In genomic region chr10:130233426-130233825, GRCh38 we compare ENCODE assay signal across 15 cellular contexts.
DNase-seq lines count a peak whose midpoint lies in the region; ATAC-seq and TF ChIP-seq lines count a peak whose summit lies in the region.
"Had no signal": no experiment of that assay in that cellular context is flagged by ENCODE, and none has a peak within 500 bp of the region (broad histone marks: within the 10 kb centered on the region; RNA-seq: fewer than 3 reads in every experiment).

No MANE protein-coding gene starts in this region.

- H3K36me3 ChIP-seq in endodermal cell (ENCODE audit: control insufficient read depth, insufficient read depth, low read length): no peaks in the 10 kb centered on the region
- H3K36me3 ChIP-seq in stomach: no peaks in the 10 kb centered on the region
- no peaks in the 10 kb centered on the region for H3K36me3 ChIP-seq in suprapubic skin
- H3K36me3 ChIP-seq in esophagus squamous epithelium: no peaks in the 10 kb centered on the region
- H3K36me3 ChIP-seq: BLaER1 had no signal

- H3K27me3 Mint-ChIP-seq in endodermal cell (ENCODE audit: insufficient read depth) (no peaks in the 10 kb centered on the region), osteocyte (ENCODE audit: unreplicated experiment) (no peaks in the 10 kb centered on the region)
- H3K27me3 Mint-ChIP-seq: CD8-positive, alpha-beta memory T cell had no signal

- no peak for TF ChIP-seq CTCF in VCaP (conservative IDR thresholded peaks at IDR 0.05)
- TF ChIP-seq CTCF in endodermal cell (conservative IDR thresholded peaks at IDR 0.05): no peak
- TF ChIP-seq CTCF in osteocyte (IDR thresholded peaks at IDR 0.05): no peak
- no peak for TF ChIP-seq CTCF in stomach (IDR thresholded peaks at IDR 0.05)
- TF ChIP-seq CTCF in suprapubic skin (IDR thresholded peaks at IDR 0.05): no peak
- TF ChIP-seq CTCF in esophagus squamous epithelium (IDR thresholded peaks at IDR 0.05): no peak

- H3K9me3 ChIP-seq in endodermal cell (ENCODE audit: control insufficient read depth, low read length) (peaks cover 1% of the 10 kb centered on the region), stomach (peaks cover 0 to 8% (median 2%) of the 10 kb centered on the region in 4 donors), suprapubic skin (no peaks in the 10 kb centered on the region), esophagus squamous epithelium (peaks cover 0 to 6% (median 0%) of the 10 kb centered on the region in 3 donors)
- H3K9me3 ChIP-seq: A549 had no signal

- H3K4me1 ChIP-seq in endodermal cell (ENCODE audit: control insufficient read depth, insufficient read depth, low read length): no peaks in the 10 kb centered on the region
- H3K4me1 ChIP-seq in stomach: no peaks in the 10 kb centered on the region
- H3K4me1 ChIP-seq in suprapubic skin: no peaks in the 10 kb centered on the region
- no peaks in the 10 kb centered on the region for H3K4me1 ChIP-seq in esophagus squamous epithelium
- H3K4me1 ChIP-seq: A549, BLaER1 had no signal

- H3K36me3 Mint-ChIP-seq in endodermal cell (ENCODE audit: low read depth) (peaks cover under 1% of the 10 kb centered on the region), osteocyte (ENCODE audit: unreplicated experiment) (no peaks in the 10 kb centered on the region)

- no peak overlapping the region for H3K4me3 ChIP-seq in endodermal cell (ENCODE audit: low read length)
- no peak overlapping the region for H3K4me3 ChIP-seq in stomach
- no peak overlapping the region for H3K4me3 ChIP-seq in suprapubic skin
- H3K4me3 ChIP-seq in esophagus squamous epithelium: no peak overlapping the region
- H3K4me3 ChIP-seq: A549, BLaER1 had no signal

- TF ChIP-seq POLR2A in stomach (IDR thresholded peaks at IDR 0.05) (no peak), suprapubic skin (IDR thresholded peaks at IDR 0.05) (no peak), esophagus squamous epithelium (IDR thresholded peaks at IDR 0.05) (no peak)

- peak overlapping the region; percentile 56; the same call in 1 of the 2 replicates for H3K27ac ChIP-seq in VCaP
- H3K27ac ChIP-seq in endodermal cell (ENCODE audit: low read depth, low read length): no peak overlapping the region
- H3K27ac ChIP-seq in stomach: no peak overlapping the region
- H3K27ac ChIP-seq in suprapubic skin: no peak overlapping the region
- H3K27ac ChIP-seq in esophagus squamous epithelium: no peak overlapping the region
- H3K27ac ChIP-seq: A549, BLaER1 had no signal

- no peak for ATAC-seq in HG03521 (IDR thresholded peaks at IDR 0.05; ENCODE audit: unreplicated experiment)
- no peak for ATAC-seq in HG02970 (IDR thresholded peaks at IDR 0.05; ENCODE audit: low FRiP score, unreplicated experiment)
- ATAC-seq: HCT116 had no signal

- H3K27ac Mint-ChIP-seq in endodermal cell: no peak overlapping the region
- H3K27ac Mint-ChIP-seq in osteocyte (ENCODE audit: unreplicated experiment): no peak overlapping the region
- H3K27ac Mint-ChIP-seq: CD8-positive, alpha-beta memory T cell had no signal

- H3K9ac ChIP-seq in endodermal cell (ENCODE audit: extremely low read depth, low read length, poor library complexity, severe bottlenecking): no peak overlapping the region
- H3K9ac ChIP-seq: BLaER1 had no signal

- WGBS in endodermal cell (ENCODE audit: insufficient coverage in 1 of 2, insufficient read length in 1 of 2), 2 experiments: 89 to 95% methylated on average over 6 to 8 of the region's 8 CpGs
- 82 to 92% (median 87%) methylated on average over 8 of the region's 8 CpGs for WGBS in stomach, 5 donors
- WGBS in suprapubic skin: 90% methylated on average over 8 of the region's 8 CpGs
- 77 to 79% methylated on average over 2 to 5 of the region's 8 CpGs for WGBS in esophagus squamous epithelium, 2 donors

- H3K4me1 Mint-ChIP-seq in endodermal cell: no peaks in the 10 kb centered on the region
- no peaks in the 10 kb centered on the region for H3K4me1 Mint-ChIP-seq in osteocyte (ENCODE audit: unreplicated experiment)
- H3K4me1 Mint-ChIP-seq: CD8-positive, alpha-beta memory T cell had no signal

- H3K4me3 Mint-ChIP-seq in endodermal cell: no peak overlapping the region
- H3K4me3 Mint-ChIP-seq in osteocyte (ENCODE audit: unreplicated experiment): no peak overlapping the region
- H3K4me3 Mint-ChIP-seq: CD8-positive, alpha-beta memory T cell had no signal

- DNase-seq in endodermal cell: peak; percentile 24
- DNase-seq in osteocyte (ENCODE audit: extremely low spot score, unreplicated experiment): peak; percentile 74
- peak; percentile 17 for DNase-seq in stomach
- no peak for DNase-seq in suprapubic skin (ENCODE audit: low spot score in 2 of 2)
- DNase-seq in esophagus squamous epithelium (lab: John Stamatoyannopoulos, UW): no peak
- DNase-seq: CD8-positive, alpha-beta memory T cell; DMS53; GF-D8; IMR-90 had no signal

- TF ChIP-seq EP300 in stomach (IDR thresholded peaks at IDR 0.05): no peak
- TF ChIP-seq EP300 in suprapubic skin (IDR thresholded peaks at IDR 0.05): no peak

- H3K27me3 ChIP-seq in endodermal cell (ENCODE audit: control insufficient read depth, insufficient read depth, low read length, poor library complexity, severe bottlenecking) (no peaks in the 10 kb centered on the region), stomach (no peaks in the 10 kb centered on the region), suprapubic skin (no peaks in the 10 kb centered on the region), esophagus squamous epithelium (no peaks in the 10 kb centered on the region)

- intact Hi-C loops in stomach (cut with DNase I; ENCODE audit: low total_unique reads): no loop called here
- intact Hi-C loops in esophagus squamous epithelium (cut with DNase I): no loop called here

- H3K9me3 Mint-ChIP-seq in endodermal cell: peaks cover 2% of the 10 kb centered on the region
- peaks cover 24% of the 10 kb centered on the region for H3K9me3 Mint-ChIP-seq in osteocyte (ENCODE audit: unreplicated experiment)

Comparison
In these comparisons a context has a peak if more than half of its experiments do, and no peak if none do; other contexts are left out.
1. DNase-seq: peak in endodermal cell (single experiment), osteocyte (single experiment) and stomach (single experiment); none in suprapubic skin (0 of 2) and esophagus squamous epithelium (single experiment).